In genomic region chr9:105242557-105242956, GRCh38 we compare ENCODE assay signal across 14 cellular contexts. TPM values are rescaled to one million over a fixed set of nuclear protein-coding genes. Genes with fewer than 3 reads are reported as not detected.
DNase-seq lines count a peak whose midpoint lies in the region; ATAC-seq, FAIRE-seq and TF ChIP-seq lines count a peak whose summit lies in the region.
"Had no signal": no experiment of that assay in that cellular context is flagged by ENCODE, and none has a peak within 500 bp of the region (broad histone marks: within the 10 kb centered on the region; RNA-seq: fewer than 3 reads in every experiment).

No MANE protein-coding gene starts in this region.

- H3K27ac Mint-ChIP-seq in CD4-positive, alpha-beta T cell, result peak overlapping the region; percentile 37
- no peak overlapping the region for H3K27ac Mint-ChIP-seq in T-helper 17 cell

- H3K27me3 ChIP-seq in CD4-positive, alpha-beta T cell (ENCODE audit: control insufficient read depth, insufficient read depth, low read length), result peaks cover 6% of the 10 kb centered on the region
- H3K27me3 ChIP-seq in SJSA1 (replicated peaks), result no peaks in the 10 kb centered on the region
- no peaks in the 10 kb centered on the region for H3K27me3 ChIP-seq in fibroblast of lung (ENCODE audit: control insufficient read depth, insufficient read depth, low read length)
- no peaks in the 10 kb centered on the region for H3K27me3 ChIP-seq in osteoblast (ENCODE audit: insufficient read depth, low read length)

- H3K79me2 ChIP-seq in fibroblast of lung (ENCODE audit: control insufficient read depth, insufficient read depth, low read length) (peaks cover 1% of the 10 kb centered on the region), osteoblast (ENCODE audit: insufficient read depth, low read length) (peaks cover 22% of the 10 kb centered on the region)

- intact Hi-C loops in CD4-positive, alpha-beta T cell (cut with DNase I, micrococcal nuclease), result loop anchor here (5.0 kb wide), 6 partner anchors 110 to 450 kb away; partner anchors contain the start of genes ABCA1 (in 1 of the 2), FKTN (in 1 of the 2) and TMEM38B (in 1 of the 2)

- H3K9me3 Mint-ChIP-seq in CD4-positive, alpha-beta T cell, result no peaks in the 10 kb centered on the region

- ATAC-seq in CD4-positive, alpha-beta T cell (ENCODE audit: poor library complexity), result no peak
- no peak for ATAC-seq in T-helper 17 cell
- ATAC-seq in omental fat pad (ENCODE audit: low FRiP score), result no peak
- ATAC-seq: esophagus mucosa had no signal

- no peaks in the 10 kb centered on the region; the same call in 1 of the 2 replicates for H3K36me3 ChIP-seq in SJSA1
- no peaks in the 10 kb centered on the region for H3K36me3 ChIP-seq in fibroblast of lung (ENCODE audit: control insufficient read depth, insufficient read depth, low read length)
- H3K36me3 ChIP-seq in osteoblast (ENCODE audit: insufficient read depth, low read length), result no peaks in the 10 kb centered on the region

- H3K4me3 Mint-ChIP-seq in CD4-positive, alpha-beta T cell, result peak overlapping the region; percentile 73
- H3K4me3 Mint-ChIP-seq in T-helper 17 cell, result no peak overlapping the region

- no peaks in the 10 kb centered on the region for H3K9me3 ChIP-seq in CD4-positive, alpha-beta T cell (ENCODE audit: control insufficient read depth, low read length)
- H3K9me3 ChIP-seq in SJSA1 (replicated peaks) (no peaks in the 10 kb centered on the region), fibroblast of lung (ENCODE audit: control insufficient read depth, insufficient read depth, low read depth, low read length) (no peaks in the 10 kb centered on the region), osteoblast (ENCODE audit: low read depth, low read length) (no peaks in the 10 kb centered on the region), T-helper 17 cell (ENCODE audit: control insufficient read depth, low read length, poor library complexity, severe bottlenecking) (no peaks in the 10 kb centered on the region)

- peaks cover 40% of the 10 kb centered on the region for H3K4me1 Mint-ChIP-seq in CD4-positive, alpha-beta T cell (ENCODE audit: low read depth)
- peaks cover 19% of the 10 kb centered on the region for H3K4me1 Mint-ChIP-seq in T-helper 17 cell

- H3K4me2 ChIP-seq in fibroblast of lung (ENCODE audit: extremely low read depth, insufficient read depth, low read length) (peak overlapping the region; percentile 9), osteoblast (ENCODE audit: insufficient read depth, low read length) (peak overlapping the region; percentile 68)

- H3K27me3 Mint-ChIP-seq in CD4-positive, alpha-beta T cell, result peaks cover 34% of the 10 kb centered on the region
- H3K27me3 Mint-ChIP-seq in T-helper 17 cell, result peaks cover 30% of the 10 kb centered on the region

- H3K27ac ChIP-seq in CD4-positive, alpha-beta T cell (ENCODE audit: low read depth, low read length), result no peak overlapping the region
- H3K27ac ChIP-seq in SJSA1 (peak overlapping the region; percentile 81), fibroblast of lung (ENCODE audit: insufficient read depth, low read length) (no peak overlapping the region), osteoblast (ENCODE audit: low read depth, low read length) (peak overlapping the region; percentile 71)

- H3K36me3 Mint-ChIP-seq in CD4-positive, alpha-beta T cell (ENCODE audit: low read depth), result peaks cover 7% of the 10 kb centered on the region
- no peaks in the 10 kb centered on the region for H3K36me3 Mint-ChIP-seq in T-helper 17 cell (ENCODE audit: low read depth)

- H3K4me3 ChIP-seq in SJSA1 (peak overlapping the region; percentile 7), fibroblast of lung (replicated peaks in 1 of 4; ENCODE audit: control extremely low read depth in 1 of 4, insufficient read depth in 1 of 4, low read depth in 3 of 4, low read length in 4 of 4) (peak overlapping the region in 1 of 4 experiments; percentile 9), osteoblast (ENCODE audit: insufficient read depth, low read length) (peak overlapping the region; percentile 85)

- CTCF ChIA-PET in CD4-positive, alpha-beta T cell (lab: Charles Lee), result interaction anchor here (0.5 kb wide), 1 partner anchor 252 kb away, joined by 3 read pairs; no protein-coding TSS in a partner anchor

- no peak for TF ChIP-seq CTCF in CD4-positive, alpha-beta T cell (IDR thresholded peaks at IDR 0.05)
- TF ChIP-seq CTCF in fibroblast of lung (conservative IDR thresholded peaks at IDR 0.05 in 1 of 2, IDR thresholded peaks at IDR 0.05 in 1 of 2; ENCODE audit: low read depth in 1 of 2, low read length in 2 of 2) (no peak), osteoblast (IDR thresholded peaks at IDR 0.05; ENCODE audit: extremely low read depth, low read depth, low read length) (no peak), omental fat pad (IDR thresholded peaks at IDR 0.05) (no peak)

- POLR2A ChIA-PET in CD4-positive, alpha-beta T cell (lab: Charles Lee), result no interaction called here

- H3K4me1 ChIP-seq in SJSA1 (replicated peaks) (peaks cover 33% of the 10 kb centered on the region), fibroblast of lung (ENCODE audit: control insufficient read depth, extremely low read depth, insufficient read depth, low read length) (no peaks in the 10 kb centered on the region), osteoblast (ENCODE audit: insufficient read depth, low read length) (peaks cover 35% of the 10 kb centered on the region)

- FAIRE-seq in frontal cortex (lab: Jason Lieb, UNC), result no peak
- FAIRE-seq: TTC549 had no signal

- DNase-seq in CD4-positive, alpha-beta T cell, result no peak
- DNase-seq in SJSA1 (ENCODE audit: low read depth in 1 of 2, low spot score in 2 of 2) (no peak), fibroblast of lung (ENCODE audit: low read depth in 2 of 2) (peak in 1 of 2 donors; percentile 44), osteoblast (ENCODE audit: insufficient read length, low spot score, missing footprints) (peak; percentile 58), frontal cortex (ENCODE audit: low spot score in 2 of 2) (no peak), T-helper 17 cell (no peak), omental fat pad (ENCODE audit: low spot score) (no peak), T-helper 2 cell (no peak)
- DNase-seq: activated gamma-delta T cell; DMS153; Karpas-422; NK-92 treated with Interleukin-12 subunit alpha and Interleukin-12 subunit beta, amount 100 ng/mL, for 24 hours had no signal

- H3K9ac ChIP-seq in fibroblast of lung (ENCODE audit: insufficient read depth, low read length), result no peak overlapping the region

- H2AFZ ChIP-seq in fibroblast of lung (ENCODE audit: low read length), result peak overlapping the region; percentile 9
- H2AFZ ChIP-seq in osteoblast (ENCODE audit: low read length), result peak overlapping the region; percentile 35

- no peaks in the 10 kb centered on the region for H4K20me1 ChIP-seq in fibroblast of lung (ENCODE audit: control insufficient read depth, extremely low read depth, insufficient read depth, low read length)
- no peaks in the 10 kb centered on the region for H4K20me1 ChIP-seq in osteoblast (ENCODE audit: insufficient read depth, low read length)

RNA-seq across cellular contexts. Expression of gene SLC44A1, which starts 1.9 kb away (rescaled TPM):
- total RNA-seq in CD4-positive, alpha-beta T cell, result 1 to 10 TPM; 5.1 to 5.9 TPM
- total RNA-seq in SJSA1 (2014; rRNA removed; shearing (Covaris generic)), result 39.1 and 59.1 TPM in 2 replicates
- total RNA-seq in fibroblast of lung, result 36.2 and 54.2 TPM in 2 replicates
- polyA plus RNA-seq in fibroblast of lung, result 26.7 and 35.9 TPM in 2 replicates
- 17.2 and 21.2 TPM in 2 replicates for polyA plus RNA-seq in fibroblast of lung (2012)
- 70.3 and 73.4 TPM in 2 replicates for polyA minus RNA-seq in fibroblast of lung (ENCODE audit: low replicate concordance)
- total RNA-seq in osteoblast, result 47.8 and 50.1 TPM in 2 replicates
- 38.7 TPM for total RNA-seq in frontal cortex
- 10 to 100 TPM; 11.8 to 14.9 TPM for total RNA-seq in T-helper 17 cell
- total RNA-seq in omental fat pad, result 10 to 100 TPM; 35.4 to 62.3 (median 48.2) TPM

Comparison
In these comparisons a context has a peak if more than half of its experiments do, and no peak if none do; other contexts are left out.
1. H3K27ac ChIP-seq: peak in SJSA1 (single experiment) and osteoblast (single experiment); none in CD4-positive, alpha-beta T cell (single experiment) and fibroblast of lung (single experiment).